16 cellular contexts compared by ENCODE assay signal in genomic region chr2:164205347-164205746, GRCh38.
A peak's percentile ranks its signal among the peaks of the same experiment; 100 is the strongest.
DNase-seq lines count a peak whose midpoint lies in the region; ATAC-seq lines count a peak whose summit lies in the region.
"Had no signal": no experiment of that assay in that cellular context is flagged by ENCODE, and none has a peak within 500 bp of the region (broad histone marks: within the 10 kb centered on the region; RNA-seq: fewer than 3 reads in every experiment).

No MANE protein-coding gene starts in this region.

- DNase-seq in DMS53 (lab: John Stamatoyannopoulos, UW) (peak; percentile 52), DMS53 treated with DMSO at 0.1 percent for 48 hours (lab: John Stamatoyannopoulos, UW; ENCODE audit: unreplicated experiment) (no peak), SJCRH30 (peak; percentile 26 to 71), fibroblast of peridontal ligament (ENCODE audit: extremely low read depth) (peak; percentile 91), stromal cell of bone marrow (ENCODE audit: low read depth) (peak; percentile 17), sciatic nerve (ENCODE audit: low spot score) (no peak)
- DNase-seq in stimulated activated CD8-positive, alpha-beta memory T cell treated with anti-CD3 and anti-CD28 coated beads, Interleukin-4, amount 100 ng/mL, for 48 hours, result no peak
- DNase-seq: activated CD4-positive, alpha-beta memory T cell treated with anti-CD3 and anti-CD28 coated beads for 36 hours; activated naive CD4-positive, alpha-beta T cell treated with Interleukin-2 at 50 U/mL for 16 hours; H7; left cardiac atrium; naive thymus-derived CD8-positive, alpha-beta T cell; NCI-H2107; transverse colon had no signal

- no peaks in the 10 kb centered on the region for H3K27me3 ChIP-seq in SJCRH30
- H3K27me3 ChIP-seq: transverse colon had no signal

- H3K9me3 ChIP-seq in SJCRH30 (replicated peaks), result no peaks in the 10 kb centered on the region
- H3K9me3 ChIP-seq: transverse colon had no signal

- ATAC-seq in HG02588 (IDR thresholded peaks at IDR 0.05; ENCODE audit: unreplicated experiment) (no peak), sciatic nerve (no peak)
- ATAC-seq: left cardiac atrium; naive thymus-derived CD8-positive, alpha-beta T cell had no signal

- H3K36me3 ChIP-seq in SJCRH30, result no peaks in the 10 kb centered on the region
- H3K36me3 ChIP-seq: transverse colon had no signal

- H3K4me3 ChIP-seq in SJCRH30, result no peak overlapping the region
- H3K4me3 ChIP-seq: skin epidermis, transverse colon had no signal

- intact Hi-C loops in sciatic nerve (cut with DNase I), result no loop called here

- peaks cover 18% of the 10 kb centered on the region for H3K4me1 ChIP-seq in SJCRH30

- H3K27ac ChIP-seq in SJCRH30, result no peak overlapping the region
- H3K27ac ChIP-seq: skin epidermis, transverse colon had no signal

Comparison
In these comparisons a context has a peak if more than half of its experiments do, and no peak if none do; other contexts are left out.
1. DNase-seq: peak in DMS53 (single experiment), SJCRH30 (2 of 2), fibroblast of peridontal ligament (single experiment) and stromal cell of bone marrow (single experiment); none in DMS53 treated with DMSO at 0.1 percent for 48 hours (single experiment), sciatic nerve (single experiment) and stimulated activated CD8-positive, alpha-beta memory T cell treated with anti-CD3 and anti-CD28 coated beads, Interleukin-4, amount 100 ng/mL, for 48 hours (single experiment).